In genomic region chr3:33579843-33580242, GRCh38 we compare ENCODE assay signal across 2 cellular contexts.
TF ChIP-seq lines count a peak whose summit lies in the region.

No MANE protein-coding gene starts in this region.

TF ChIP-seq in HepG2, 621 proteins besides CTCF, POLR2A, EP300 and RAD21:
- no peak for TF ChIP-seq SMAD9 (CRISPR knock-in tag; IDR thresholded peaks at IDR 0.05)
- no peak for TF ChIP-seq ZBTB10 (CRISPR knock-in tag; IDR thresholded peaks at IDR 0.05; ENCODE audit: borderline replicate concordance)
- no peak for TF ChIP-seq KMT2B (CRISPR knock-in tag; IDR thresholded peaks at IDR 0.05)
- no peak for TF ChIP-seq SIN3B (IDR thresholded peaks at IDR 0.05; ENCODE audit: low read length)
- TF ChIP-seq ARNT2 (CRISPR knock-in tag; IDR thresholded peaks at IDR 0.05; ENCODE audit: low read depth): no peak
- TF ChIP-seq KDM1A (CRISPR knock-in tag; IDR thresholded peaks at IDR 0.05): no peak
- no peak for TF ChIP-seq ZNF124 (CRISPR knock-in tag; IDR thresholded peaks at IDR 0.05)
- TF ChIP-seq XRCC5 (optimal IDR thresholded peaks at IDR 0.05; ENCODE audit: low read length): no peak

TF ChIP-seq in endothelial cell of umbilical vein, 7 proteins besides CTCF, POLR2A, EP300 and RAD21:
- no peak for TF ChIP-seq FOS (IDR thresholded peaks at IDR 0.05; ENCODE audit: borderline replicate concordance, insufficient read depth, low read length)
- no peak for TF ChIP-seq EZH2 (IDR thresholded peaks at IDR 0.05; ENCODE audit: borderline replicate concordance, low read depth, low read length, severe bottlenecking)
- TF ChIP-seq JUN (IDR thresholded peaks at IDR 0.05; ENCODE audit: borderline replicate concordance, insufficient read depth, insufficient read length, low read depth): no peak
- TF ChIP-seq GATA2 (IDR thresholded peaks at IDR 0.05; ENCODE audit: insufficient read depth, insufficient read length, low read depth, low read length): no peak
- no peak for TF ChIP-seq MYC (IDR thresholded peaks at IDR 0.05; ENCODE audit: low read depth, low read length)
- TF ChIP-seq POLR2AphosphoS5 (IDR thresholded peaks at IDR 0.05; ENCODE audit: insufficient read depth, low read depth, low read length): no peak
- no peak for TF ChIP-seq MAX (IDR thresholded peaks at IDR 0.05; ENCODE audit: insufficient read depth, insufficient read length)
